In genomic region chr1:154716614-154717372, GRCh38 we compare ENCODE assay signal across 27 cellular contexts.
A peak's percentile ranks its signal among the peaks of the same experiment; 100 is the strongest.
DNase-seq lines count a peak whose midpoint lies in the region; ATAC-seq, FAIRE-seq and TF ChIP-seq lines count a peak whose summit lies in the region.
"Had no signal": no experiment of that assay in that cellular context is flagged by ENCODE, and none has a peak within 500 bp of the region (broad histone marks: within the 10 kb centered on the region; RNA-seq: fewer than 3 reads in every experiment).

No MANE protein-coding gene starts in this region.

- H3K27me3 ChIP-seq in left ventricle myocardium inferior (ENCODE audit: low read depth): no peaks in the 10 kb centered on the region
- no peaks in the 10 kb centered on the region for H3K27me3 ChIP-seq in sigmoid colon
- H3K27me3 ChIP-seq: ovary, tibial artery had no signal

- no peak for TF ChIP-seq EP300 in sigmoid colon (IDR thresholded peaks at IDR 0.05)

- WGBS in sigmoid colon, 2 donors: 71 to 75% methylated on average over 4 of the region's 4 CpGs

- H3K9me3 Mint-ChIP-seq in osteocyte (ENCODE audit: unreplicated experiment): no peaks in the 10 kb centered on the region
- H3K9me3 Mint-ChIP-seq: activated naive CD4-positive, alpha-beta T cell treated with anti-CD3 and anti-CD28 coated beads, Interleukin-2, amount 10 ng/mL, durations not matched to agents 7 days and 5 days had no signal

- H3K36me3 ChIP-seq in left ventricle myocardium inferior (peaks cover 10% of the 10 kb centered on the region), sigmoid colon (no peaks in the 10 kb centered on the region)
- H3K36me3 ChIP-seq: esophagus squamous epithelium, ovary, tibial artery had no signal

- H3K27ac ChIP-seq in left ventricle myocardium inferior (replicated peaks) (peak overlapping the region; percentile 33), sigmoid colon (peak overlapping the region in 3 of 4 donors; percentile 21 to 42 (median 42))
- H3K27ac ChIP-seq: ovary, SK-N-MC, tibial artery had no signal

- H3K4me3 Mint-ChIP-seq in T-helper 17 cell: no peak overlapping the region
- H3K4me3 Mint-ChIP-seq in osteocyte (ENCODE audit: unreplicated experiment): no peak overlapping the region
- H3K4me3 Mint-ChIP-seq: activated naive CD4-positive, alpha-beta T cell treated with anti-CD3 and anti-CD28 coated beads, Interleukin-2, amount 10 ng/mL, durations not matched to agents 7 days and 5 days; CD4-positive, alpha-beta memory T cell had no signal

- H3K36me3 Mint-ChIP-seq in T-helper 17 cell (ENCODE audit: low read depth) (peaks cover 2% of the 10 kb centered on the region), osteocyte (ENCODE audit: unreplicated experiment) (no peaks in the 10 kb centered on the region)
- H3K36me3 Mint-ChIP-seq: activated naive CD4-positive, alpha-beta T cell treated with anti-CD3 and anti-CD28 coated beads, Interleukin-2, amount 10 ng/mL, durations not matched to agents 7 days and 5 days; CD4-positive, alpha-beta memory T cell had no signal

- H3K27me3 Mint-ChIP-seq in T-helper 17 cell (peaks cover 12% of the 10 kb centered on the region), osteocyte (ENCODE audit: unreplicated experiment) (peaks cover 25% of the 10 kb centered on the region)
- H3K27me3 Mint-ChIP-seq: CD4-positive, alpha-beta memory T cell had no signal

- intact Hi-C loops in left ventricle myocardium inferior (cut with micrococcal nuclease): no loop called here
- intact Hi-C loops in sigmoid colon (cut with DNase I): no loop called here

- H3K9me3 ChIP-seq in T-helper 17 cell (ENCODE audit: control insufficient read depth, low read length, poor library complexity, severe bottlenecking): no peaks in the 10 kb centered on the region
- H3K9me3 ChIP-seq in left ventricle myocardium inferior (replicated peaks): no peaks in the 10 kb centered on the region
- no peaks in the 10 kb centered on the region for H3K9me3 ChIP-seq in sigmoid colon
- H3K9me3 ChIP-seq: esophagus squamous epithelium, mucosa of descending colon, ovary, tibial artery had no signal

- H3K4me3 ChIP-seq in left ventricle myocardium inferior (no peak overlapping the region), sigmoid colon (no peak overlapping the region)
- H3K4me3 ChIP-seq: esophagus squamous epithelium, mucosa of descending colon, ovary, SK-N-MC, tibial artery had no signal

- peak; percentile 23 for TF ChIP-seq CTCF in left ventricle myocardium inferior (IDR thresholded peaks at IDR 0.05; ENCODE audit: borderline replicate concordance)
- no peak for TF ChIP-seq CTCF in sigmoid colon (IDR thresholded peaks at IDR 0.05)
- no peak for TF ChIP-seq CTCF in osteocyte (IDR thresholded peaks at IDR 0.05)

- peaks cover 34% of the 10 kb centered on the region for H3K4me1 ChIP-seq in left ventricle myocardium inferior
- peaks cover 0 to 4% (median 0%) of the 10 kb centered on the region in 4 donors for H3K4me1 ChIP-seq in sigmoid colon
- H3K4me1 ChIP-seq: tibial artery had no signal

- ATAC-seq in T-helper 17 cell: no peak
- ATAC-seq: mucosa of descending colon had no signal

- H3K4me1 Mint-ChIP-seq in T-helper 17 cell (peaks cover 21% of the 10 kb centered on the region), osteocyte (ENCODE audit: unreplicated experiment) (no peaks in the 10 kb centered on the region)

- no peak for TF ChIP-seq POLR2A in sigmoid colon (IDR thresholded peaks at IDR 0.05)

- peak; percentile 18 for DNase-seq in GM18507 (ENCODE audit: extremely low spot score, insufficient read length, low read depth)
- DNase-seq in T-helper 17 cell: no peak
- no peak for DNase-seq in left ventricle myocardium inferior
- DNase-seq in sigmoid colon: peak; percentile 82
- no peak for DNase-seq in stimulated activated CD4-positive, alpha-beta T cell treated with anti-CD3 and anti-CD28 coated beads, Interleukin-4, amount 100 ng/mL, for 24 hours
- no peak for DNase-seq in osteocyte (ENCODE audit: extremely low spot score, unreplicated experiment)
- no peak for DNase-seq in D341Med (ENCODE audit: low spot score)
- no peak for DNase-seq in amniotic stem cell (lab: John Stamatoyannopoulos, UW)
- DNase-seq: activated CD4-positive, alpha-beta T cell treated with anti-CD3 and anti-CD28 coated beads for 1 hour; activated CD8-positive, alpha-beta memory T cell treated with anti-CD3 and anti-CD28 coated beads for 24 hours; activated naive CD4-positive, alpha-beta T cell treated with anti-CD3 and anti-CD28 coated beads, Interleukin-2, amount 10 ng/mL, durations not matched to agents 7 days and 5 days; activated T-cell treated with anti-CD3 and anti-CD28 coated beads, Interleukin-2, amount 50 U/mL, for 48 hours; DMS79; effector CD4-positive, alpha-beta T cell; esophagus squamous epithelium; H7; KG1; NCI-H2081 treated with DMSO at 0.1 percent for 48 hours; stimulated activated CD4-positive, alpha-beta T cell treated with anti-CD3 and anti-CD28 coated beads, Interleukin-2, amount 100 ng/mL, for 24 hours; stimulated activated naive CD4-positive, alpha-beta T cell treated with Interleukin-2 at 50 U/mL for 16 hours had no signal

- H3K27ac Mint-ChIP-seq in T-helper 17 cell: peak overlapping the region; percentile 74
- no peak overlapping the region for H3K27ac Mint-ChIP-seq in osteocyte (ENCODE audit: unreplicated experiment)
- H3K27ac Mint-ChIP-seq: activated naive CD4-positive, alpha-beta T cell treated with anti-CD3 and anti-CD28 coated beads, Interleukin-2, amount 10 ng/mL, durations not matched to agents 7 days and 5 days had no signal

- FAIRE-seq in GM18507 (lab: Jason Lieb, UNC): peak; percentile 49
- FAIRE-seq: GM12892, RCC 7860 had no signal

Comparison
In these comparisons a context has a peak if more than half of its experiments do, and no peak if none do; other contexts are left out.
1. DNase-seq: peak in GM18507 (single experiment) and sigmoid colon (single experiment); none in T-helper 17 cell (0 of 3), left ventricle myocardium inferior (single experiment), stimulated activated CD4-positive, alpha-beta T cell treated with anti-CD3 and anti-CD28 coated beads, Interleukin-4, amount 100 ng/mL, for 24 hours (single experiment), osteocyte (single experiment), D341Med (single experiment) and amniotic stem cell (single experiment).